In the genomic region with DNA sequence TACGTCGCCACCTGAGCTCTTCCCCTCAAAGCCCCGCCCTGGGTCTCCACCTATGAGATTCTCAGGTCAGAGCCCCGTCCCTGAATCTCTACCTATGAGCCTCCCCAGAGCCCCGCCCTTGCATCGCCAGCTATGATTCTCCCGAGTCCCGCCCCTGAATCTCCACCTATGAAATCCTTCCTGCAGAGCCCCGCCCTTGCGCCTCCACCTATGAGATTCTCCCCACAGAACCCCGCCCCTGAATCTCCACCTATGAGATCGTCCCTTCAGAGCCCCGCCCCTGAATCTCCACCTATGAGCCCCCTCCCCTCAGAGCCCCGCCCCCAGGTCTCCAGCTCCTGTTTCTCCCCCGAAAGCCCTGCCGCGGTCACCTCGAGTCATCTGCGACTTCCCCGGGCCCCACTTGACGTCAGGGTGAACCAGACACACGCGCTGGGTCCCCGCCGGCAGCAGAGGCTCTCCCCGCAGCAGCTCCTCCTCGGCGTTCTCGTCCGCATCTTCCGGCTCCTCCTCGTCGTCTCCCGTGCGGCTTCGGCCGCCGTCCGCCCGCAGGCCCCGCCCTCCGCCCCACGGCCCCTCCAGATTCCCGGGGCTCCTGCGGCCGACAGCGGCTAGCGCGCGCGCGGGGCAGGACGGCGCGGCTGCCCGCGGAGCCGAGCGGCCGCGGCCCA, we compare ENCODE assay signal across 8 cellular contexts. TPM values are rescaled to one million over a fixed set of nuclear protein-coding genes. Genes with fewer than 3 reads are reported as not detected.
A peak's percentile ranks its signal among the peaks of the same experiment; 100 is the strongest.
DNase-seq lines count a peak whose midpoint lies in the region; ATAC-seq and TF ChIP-seq lines count a peak whose summit lies in the region.

No MANE protein-coding gene starts in this region.

- CTCF ChIA-PET in HEK293 (lab: Yijun Ruan, JAX) = no interaction called here

- no peaks in the 10 kb centered on the region for H3K27me3 ChIP-seq in NT2/D1 (ENCODE audit: insufficient read depth, insufficient read length)
- no peaks in the 10 kb centered on the region for H3K27me3 ChIP-seq in heart left ventricle
- H3K27me3 ChIP-seq in rectal smooth muscle tissue (ENCODE audit: control insufficient read depth, insufficient read depth, low read length) = no peaks in the 10 kb centered on the region

- ATAC-seq in activated naive CD4-positive, alpha-beta T cell treated with anti-CD3 and anti-CD28 coated beads, Interleukin-2, amount 50 U/mL, for 72 hours = peak; percentile 65 to 77
- ATAC-seq in heart left ventricle = peak; percentile 81 to 85 (median 84)

- H3K9me3 ChIP-seq in HEK293 (ENCODE audit: control insufficient read depth, insufficient read depth, low read depth, low read length) (no peaks in the 10 kb centered on the region), NT2/D1 (ENCODE audit: insufficient read depth, low read length) (no peaks in the 10 kb centered on the region), heart left ventricle (no peaks in the 10 kb centered on the region)

- 0 to 1% (median 1%) methylated on average over 43 to 61 of the region's 61 CpGs for WGBS in heart left ventricle, 4 donors

- peak overlapping the region; percentile 64 for H3K4me3 ChIP-seq in HEK293 (ENCODE audit: low read depth, low read length)
- peak overlapping the region; percentile 95 for H3K4me3 ChIP-seq in NT2/D1 (ENCODE audit: insufficient read length, low read depth)
- peak overlapping the region; percentile 62 to 99 (median 91) for H3K4me3 ChIP-seq in heart left ventricle
- peak overlapping the region; percentile 83 for H3K4me3 ChIP-seq in rectal smooth muscle tissue (ENCODE audit: low read length)

- peak; percentile 96 for DNase-seq in GM03348 (ENCODE audit: low spot score)
- peak; percentile 99 for DNase-seq in NT2/D1 (ENCODE audit: low read depth, low spot score)
- peak; percentile 95 to 96 for DNase-seq in activated naive CD4-positive, alpha-beta T cell treated with anti-CD3 and anti-CD28 coated beads, Interleukin-2, amount 50 U/mL, for 72 hours (ENCODE audit: low spot score in 2 of 2)
- DNase-seq in heart left ventricle = peak; percentile 97 to 99 (median 98)
- no peak for DNase-seq in T1000 (lab: John Stamatoyannopoulos, UW)
- no peak for DNase-seq in AML-193 (lab: John Stamatoyannopoulos, UW)

- H3K36me3 Mint-ChIP-seq in activated naive CD4-positive, alpha-beta T cell treated with anti-CD3 and anti-CD28 coated beads, Interleukin-2, amount 50 U/mL, for 72 hours = peaks cover 0 to 9% of the 10 kb centered on the region in 2 donors

- H3K4me1 ChIP-seq in HEK293 (ENCODE audit: control insufficient read depth, insufficient read depth, low read length) = peaks cover 12% of the 10 kb centered on the region
- H3K4me1 ChIP-seq in NT2/D1 (ENCODE audit: insufficient read depth, insufficient read length) = peaks cover 9% of the 10 kb centered on the region
- peaks cover 0 to 24% (median 13%) of the 10 kb centered on the region in 12 donors for H3K4me1 ChIP-seq in heart left ventricle
- peaks cover 3% of the 10 kb centered on the region for H3K4me1 ChIP-seq in rectal smooth muscle tissue (ENCODE audit: control insufficient read depth, insufficient read depth, low read length)

- no peaks in the 10 kb centered on the region for H3K9me3 Mint-ChIP-seq in activated naive CD4-positive, alpha-beta T cell treated with anti-CD3 and anti-CD28 coated beads, Interleukin-2, amount 50 U/mL, for 72 hours

- TF ChIP-seq CTCF in HEK293 (tag by site-specific recombination; IDR thresholded peaks at IDR 0.05) = no peak
- TF ChIP-seq CTCF in heart left ventricle (IDR thresholded peaks at IDR 0.05) = no peak

- peaks cover 0 to 29% of the 10 kb centered on the region in 2 experiments; a peak in 1 of 3 replicates for H3K36me3 ChIP-seq in HEK293 (ENCODE audit: control insufficient read depth in 2 of 2, insufficient read depth in 1 of 2, low read length in 2 of 2)
- H3K36me3 ChIP-seq in NT2/D1 (ENCODE audit: insufficient read depth, insufficient read length, low read length) = peaks cover 33% of the 10 kb centered on the region
- H3K36me3 ChIP-seq in heart left ventricle = peaks cover 0 to 31% (median 18%) of the 10 kb centered on the region in 9 donors
- H3K36me3 ChIP-seq in rectal smooth muscle tissue (ENCODE audit: control insufficient read depth, insufficient read depth, low read length) = peaks cover 9% of the 10 kb centered on the region

- peak in 1 of 2 donors; percentile 34 for TF ChIP-seq POLR2A in heart left ventricle (IDR thresholded peaks at IDR 0.05)

- H3K27ac ChIP-seq in HEK293 (ENCODE audit: extremely low read depth, low read depth, low read length) = peak overlapping the region; percentile 92
- peak overlapping the region; percentile 83 to 98 (median 94) for H3K27ac ChIP-seq in heart left ventricle
- peak overlapping the region; percentile 89 for H3K27ac ChIP-seq in rectal smooth muscle tissue (ENCODE audit: low read depth, low read length)

- POLR2A ChIA-PET in HEK293 (lab: Yijun Ruan, JAX) = no interaction called here

- H3K27ac Mint-ChIP-seq in activated naive CD4-positive, alpha-beta T cell treated with anti-CD3 and anti-CD28 coated beads, Interleukin-2, amount 50 U/mL, for 72 hours = peak overlapping the region; percentile 89 to 91

- H3K9ac ChIP-seq in NT2/D1 (ENCODE audit: insufficient read length, low read depth) (peak overlapping the region; percentile 90), rectal smooth muscle tissue (ENCODE audit: low read length) (peak overlapping the region; percentile 62)

- intact Hi-C loops in heart left ventricle (cut with DNase I) = loop anchor here in 5 of 10 donors (1.0 to 5.0 kb wide), 5 partner anchors 35 to 95 kb away; partner anchors contain the start of gene PPP2R3B (in 2 of the 5)

TF ChIP-seq in HEK293, 187 proteins besides CTCF, POLR2A, EP300 and RAD21 (continues in another document):
- TF ChIP-seq GLI2 (tag by site-specific recombination; IDR thresholded peaks at IDR 0.05; ENCODE audit: borderline replicate concordance, low read depth) (no peak), SCRT1 (tag by site-specific recombination; IDR thresholded peaks at IDR 0.05; ENCODE audit: borderline replicate concordance) (no peak), OSR2 (tag by site-specific recombination; IDR thresholded peaks at IDR 0.05) (0 out of 2 replicates have a peak, but pooled peaks have one; percentile 25), SP2 (tag by site-specific recombination; IDR thresholded peaks at IDR 0.05) (peak; percentile 92), KLF17 (tag by site-specific recombination; IDR thresholded peaks at IDR 0.05) (peak; percentile 10; the same call in 1 of the 2 replicates), ZBTB17 (tag by site-specific recombination; IDR thresholded peaks at IDR 0.05) (0 out of 2 replicates have a peak, but pooled peaks have one; percentile 16)
- TF ChIP-seq, protein P1, sequence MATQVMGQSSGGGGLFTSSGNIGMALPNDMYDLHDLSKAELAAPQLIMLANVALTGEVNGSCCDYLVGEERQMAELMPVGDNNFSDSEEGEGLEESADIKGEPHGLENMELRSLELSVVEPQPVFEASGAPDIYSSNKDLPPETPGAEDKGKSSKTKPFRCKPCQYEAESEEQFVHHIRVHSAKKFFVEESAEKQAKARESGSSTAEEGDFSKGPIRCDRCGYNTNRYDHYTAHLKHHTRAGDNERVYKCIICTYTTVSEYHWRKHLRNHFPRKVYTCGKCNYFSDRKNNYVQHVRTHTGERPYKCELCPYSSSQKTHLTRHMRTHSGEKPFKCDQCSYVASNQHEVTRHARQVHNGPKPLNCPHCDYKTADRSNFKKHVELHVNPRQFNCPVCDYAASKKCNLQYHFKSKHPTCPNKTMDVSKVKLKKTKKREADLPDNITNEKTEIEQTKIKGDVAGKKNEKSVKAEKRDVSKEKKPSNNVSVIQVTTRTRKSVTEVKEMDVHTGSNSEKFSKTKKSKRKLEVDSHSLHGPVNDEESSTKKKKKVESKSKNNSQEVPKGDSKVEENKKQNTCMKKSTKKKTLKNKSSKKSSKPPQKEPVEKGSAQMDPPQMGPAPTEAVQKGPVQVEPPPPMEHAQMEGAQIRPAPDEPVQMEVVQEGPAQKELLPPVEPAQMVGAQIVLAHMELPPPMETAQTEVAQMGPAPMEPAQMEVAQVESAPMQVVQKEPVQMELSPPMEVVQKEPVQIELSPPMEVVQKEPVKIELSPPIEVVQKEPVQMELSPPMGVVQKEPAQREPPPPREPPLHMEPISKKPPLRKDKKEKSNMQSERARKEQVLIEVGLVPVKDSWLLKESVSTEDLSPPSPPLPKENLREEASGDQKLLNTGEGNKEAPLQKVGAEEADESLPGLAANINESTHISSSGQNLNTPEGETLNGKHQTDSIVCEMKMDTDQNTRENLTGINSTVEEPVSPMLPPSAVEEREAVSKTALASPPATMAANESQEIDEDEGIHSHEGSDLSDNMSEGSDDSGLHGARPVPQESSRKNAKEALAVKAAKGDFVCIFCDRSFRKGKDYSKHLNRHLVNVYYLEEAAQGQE (tag by site-specific recombination; IDR thresholded peaks at IDR 0.05) = no peak
- TF ChIP-seq, protein P2, sequence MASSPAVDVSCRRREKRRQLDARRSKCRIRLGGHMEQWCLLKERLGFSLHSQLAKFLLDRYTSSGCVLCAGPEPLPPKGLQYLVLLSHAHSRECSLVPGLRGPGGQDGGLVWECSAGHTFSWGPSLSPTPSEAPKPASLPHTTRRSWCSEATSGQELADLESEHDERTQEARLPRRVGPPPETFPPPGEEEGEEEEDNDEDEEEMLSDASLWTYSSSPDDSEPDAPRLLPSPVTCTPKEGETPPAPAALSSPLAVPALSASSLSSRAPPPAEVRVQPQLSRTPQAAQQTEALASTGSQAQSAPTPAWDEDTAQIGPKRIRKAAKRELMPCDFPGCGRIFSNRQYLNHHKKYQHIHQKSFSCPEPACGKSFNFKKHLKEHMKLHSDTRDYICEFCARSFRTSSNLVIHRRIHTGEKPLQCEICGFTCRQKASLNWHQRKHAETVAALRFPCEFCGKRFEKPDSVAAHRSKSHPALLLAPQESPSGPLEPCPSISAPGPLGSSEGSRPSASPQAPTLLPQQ (tag by site-specific recombination; IDR thresholded peaks at IDR 0.05) = peak; percentile 68; the same call in 1 of the 2 replicates

RNA-seq across cellular contexts. Expression of gene GTPBP6, which starts 0.4 kb away (rescaled TPM):
- total RNA-seq in activated naive CD4-positive, alpha-beta T cell treated with anti-CD3 and anti-CD28 coated beads, Interleukin-2, amount 50 U/mL, for 72 hours = 10 to 100 TPM; 57.1 to 61.6 TPM
- total RNA-seq in heart left ventricle = 10 to 100 TPM; 31.3 to 71.5 (median 47.5) TPM
- polyA plus RNA-seq in heart left ventricle = 100 to 1,000 TPM in 1 of 2 donors, 10 to 100 TPM in 1; 50.6 to 102 TPM

RNA-seq across cellular contexts. Expression of gene PLCXD1, which starts 37.0 kb away (rescaled TPM):
- total RNA-seq in activated naive CD4-positive, alpha-beta T cell treated with anti-CD3 and anti-CD28 coated beads, Interleukin-2, amount 50 U/mL, for 72 hours = 100 to 1,000 TPM in 1 of 2 donors, 10 to 100 TPM in 1; 61.4 to 118 TPM
- total RNA-seq in heart left ventricle = 1 to 10 TPM in 7 of 9 donors, under 1 TPM in 2; 0.81 to 6.8 (median 3.0) TPM
- polyA plus RNA-seq in heart left ventricle = 10 to 100 TPM in 1 of 2 donors, 1 to 10 TPM in 1; 1.9 to 27.0 TPM

Comparison
In these comparisons a context has a peak if more than half of its experiments do, and no peak if none do; other contexts are left out.
1. DNase-seq: peak in GM03348 (single experiment), NT2/D1 (single experiment), activated naive CD4-positive, alpha-beta T cell treated with anti-CD3 and anti-CD28 coated beads, Interleukin-2, amount 50 U/mL, for 72 hours (2 of 2) and heart left ventricle (5 of 5); none in T1000 (single experiment) and AML-193 (0 of 2).
2. RNA of gene PLCXD1, which starts 37.0 kb away (total RNA-seq): 61.4 to 118 TPM in activated naive CD4-positive, alpha-beta T cell treated with anti-CD3 and anti-CD28 coated beads, Interleukin-2, amount 50 U/mL, for 72 hours; 0.81 to 6.8 TPM in heart left ventricle; every median in the first group is over 4 times any median in the second.
3. Peak in every context shown above with its lines, with median percentiles within 50 percentile points of each other: H3K27ac ChIP-seq and H3K4me3 ChIP-seq.